8 cellular contexts compared by ENCODE assay signal in genomic region chr2:231717281-231718180, GRCh38. TPM values are rescaled to one million over a fixed set of nuclear protein-coding genes. Genes with fewer than 3 reads are reported as not detected.
DNase-seq lines count a peak whose midpoint lies in the region; TF ChIP-seq lines count a peak whose summit lies in the region.

No MANE protein-coding gene starts in this region.

- peak overlapping the region; percentile 61 to 79 for H3K27ac ChIP-seq in tibial artery

- H3K36me3 Mint-ChIP-seq in immature natural killer cell = peaks cover 0 to 7% (median 5%) of the 10 kb centered on the region in 3 donors

- peaks cover 3 to 12% (median 5%) of the 10 kb centered on the region in 3 donors for H3K36me3 ChIP-seq in tibial artery

- H3K27ac Mint-ChIP-seq in immature natural killer cell = no peak overlapping the region

- H3K9me3 ChIP-seq in tibial artery = no peaks in the 10 kb centered on the region

- POLR2A ChIA-PET in HEK293T (lab: Yijun Ruan, JAX) = interaction anchor here (0.8 kb wide), 1 partner anchor 9 kb away, joined by 3 read pairs; the partner anchor contains the start of gene PTMA

- H3K4me3 ChIP-seq in fibroblast of villous mesenchyme (ENCODE audit: low read depth, low read length) (no peak overlapping the region), tibial artery (no peak overlapping the region)

- H3K27me3 Mint-ChIP-seq in immature natural killer cell (ENCODE audit: low read depth in 3 of 3) = peaks cover 15 to 24% (median 19%) of the 10 kb centered on the region in 3 donors

- peaks cover 0 to 41% (median 23%) of the 10 kb centered on the region in 4 donors for H3K4me1 ChIP-seq in tibial artery

- CTCF ChIA-PET in HEK293T (lab: Yijun Ruan, JAX) = interaction anchor here (5.4 kb wide), 1 partner anchor 43 kb away, joined by 136 read pairs; no protein-coding TSS in a partner anchor

- no peaks in the 10 kb centered on the region for H3K27me3 ChIP-seq in tibial artery

- TF ChIP-seq CTCF in fibroblast of villous mesenchyme (IDR thresholded peaks at IDR 0.05; ENCODE audit: insufficient read depth, low read depth, low read length) = no peak
- TF ChIP-seq CTCF in tibial artery (IDR thresholded peaks at IDR 0.05) = no peak

- H3K4me1 Mint-ChIP-seq in immature natural killer cell = peaks cover 21 to 27% of the 10 kb centered on the region in 2 donors

- DNase-seq in NCI-H1436 treated with DMSO at 0.1 percent for 48 hours (lab: John Stamatoyannopoulos, UW) (peak; percentile 38), NCI-H1436 (lab: John Stamatoyannopoulos, UW) (no peak), HEK293T (ENCODE audit: extremely low spot score) (peak; percentile 50), OCI-M1 (lab: John Stamatoyannopoulos, UW) (peak; percentile 86), fibroblast of villous mesenchyme (ENCODE audit: low read depth) (peak; percentile 13), tibial artery (peak in 1 of 2 donors; percentile 62), KG1 (lab: John Stamatoyannopoulos, UW) (no peak), immature natural killer cell (no peak)

- no peaks in the 10 kb centered on the region for H3K9me3 Mint-ChIP-seq in immature natural killer cell

- intact Hi-C loops in tibial artery (cut with DNase I; ENCODE audit: low total_unique reads) = no loop called here

- no peak overlapping the region for H3K4me3 Mint-ChIP-seq in immature natural killer cell

TF ChIP-seq in HEK293T, 16 proteins besides CTCF, POLR2A, EP300 and RAD21:
- TF ChIP-seq, protein P1, sequence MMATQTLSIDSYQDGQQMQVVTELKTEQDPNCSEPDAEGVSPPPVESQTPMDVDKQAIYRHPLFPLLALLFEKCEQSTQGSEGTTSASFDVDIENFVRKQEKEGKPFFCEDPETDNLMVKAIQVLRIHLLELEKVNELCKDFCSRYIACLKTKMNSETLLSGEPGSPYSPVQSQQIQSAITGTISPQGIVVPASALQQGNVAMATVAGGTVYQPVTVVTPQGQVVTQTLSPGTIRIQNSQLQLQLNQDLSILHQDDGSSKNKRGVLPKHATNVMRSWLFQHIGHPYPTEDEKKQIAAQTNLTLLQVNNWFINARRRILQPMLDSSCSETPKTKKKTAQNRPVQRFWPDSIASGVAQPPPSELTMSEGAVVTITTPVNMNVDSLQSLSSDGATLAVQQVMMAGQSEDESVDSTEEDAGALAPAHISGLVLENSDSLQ (IDR thresholded peaks at IDR 0.05) = no peak
- TF ChIP-seq CTBP1 (IDR thresholded peaks at IDR 0.05; ENCODE audit: borderline replicate concordance) (no peak), FOXA1 (IDR thresholded peaks at IDR 0.05) (no peak), L3MBTL2 (conservative IDR thresholded peaks at IDR 0.05) (no peak), ARNT (IDR thresholded peaks at IDR 0.05) (no peak), FOXK2 (IDR thresholded peaks at IDR 0.05) (no peak), BHLHE40 (IDR thresholded peaks at IDR 0.05; ENCODE audit: borderline replicate concordance) (no peak), ELF4 (IDR thresholded peaks at IDR 0.05) (no peak), LEF1 (IDR thresholded peaks at IDR 0.05; ENCODE audit: borderline replicate concordance) (no peak), TARDBP (IDR thresholded peaks at IDR 0.05) (no peak), ZNF384 (IDR thresholded peaks at IDR 0.05) (no peak; the same call in 1 of the 2 replicates)

RNA-seq across cellular contexts. Expression of gene PTMA, which starts 9.2 kb away (rescaled TPM):
- 598 and 694 TPM in 2 replicates for total RNA-seq in fibroblast of villous mesenchyme
- polyA plus RNA-seq in immature natural killer cell = 1,000 to 10,000 TPM in 2 of 3 donors, 100 to 1,000 TPM in 1; 953 to 2,361 (median 1,987) TPM

Comparison
In these comparisons a context has a peak if more than half of its experiments do, and no peak if none do; other contexts are left out.
1. DNase-seq: peak in NCI-H1436 treated with DMSO at 0.1 percent for 48 hours (single experiment), HEK293T (single experiment), OCI-M1 (single experiment) and fibroblast of villous mesenchyme (single experiment); none in NCI-H1436 (single experiment), KG1 (single experiment) and immature natural killer cell (0 of 3).